16 cellular contexts compared by ENCODE assay signal in the genomic region with DNA sequence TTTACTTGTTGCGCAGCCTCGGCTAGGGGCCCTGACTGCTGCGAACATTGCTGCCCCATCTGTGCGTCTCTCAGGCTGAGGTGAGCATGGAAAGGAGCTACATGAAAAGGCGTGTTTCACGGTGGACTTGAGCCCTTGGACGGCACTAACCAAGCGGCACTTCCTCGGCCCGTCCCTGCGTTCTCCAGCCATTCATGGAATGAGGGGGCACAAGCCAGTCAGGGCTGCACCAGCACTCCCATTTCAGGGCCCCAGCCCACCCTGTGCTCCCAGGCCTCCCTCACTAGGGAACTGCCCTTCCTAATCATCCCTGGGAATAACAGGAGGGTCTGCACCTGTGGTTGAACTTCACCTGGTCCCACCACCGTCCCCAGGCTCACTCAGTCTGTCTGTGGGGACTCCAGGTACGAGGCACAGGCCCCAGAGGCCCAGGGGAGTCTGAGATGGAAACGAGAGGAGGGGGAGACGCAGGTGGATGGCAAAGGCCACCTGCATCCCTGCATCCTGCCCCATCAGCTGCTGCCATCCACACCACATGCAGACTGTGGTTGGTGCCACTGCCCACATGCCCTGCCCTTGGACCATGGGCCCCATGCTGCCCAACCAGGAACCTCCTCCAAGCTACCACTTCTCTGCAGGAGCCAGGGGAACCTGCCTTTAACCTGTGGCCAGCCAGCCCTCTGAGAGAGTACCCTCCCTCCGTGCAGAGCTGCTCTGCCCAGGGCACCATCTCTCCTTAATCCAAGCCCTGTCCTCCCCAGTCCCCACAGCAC.
DNase-seq lines count a peak whose midpoint lies in the region; ATAC-seq and TF ChIP-seq lines count a peak whose summit lies in the region.
"Had no signal": no experiment of that assay in that cellular context is flagged by ENCODE, and none has a peak within 500 bp of the region (broad histone marks: within the 10 kb centered on the region; RNA-seq: fewer than 3 reads in every experiment).

No MANE protein-coding gene starts in this region.

- DNase-seq in stimulated activated naive CD8-positive, alpha-beta T cell treated with anti-CD3 and anti-CD28 coated beads, Interleukin-15, amount 100 ng/mL, for 72 hours, result no peak
- no peak for DNase-seq in stimulated activated naive CD8-positive, alpha-beta T cell treated with anti-CD3 and anti-CD28 coated beads, Interleukin-15, Interleukin-2, amounts not matched to agents 100 U/mL and 50 U/mL, for 24 hours
- DNase-seq in activated T-helper 1 cell treated with anti-CD3 and anti-CD28 coated beads, Interleukin-12 subunit alpha, Interleukin-12 subunit beta, Interleukin-2, Interleukin-4 antibody, amounts not matched to agents 30 ng/mL and 10 ng/mL and 1 ng/mL, durations not matched to agents 14 hours and 24 hours and 36 hours (ENCODE audit: low spot score), result no peak
- DNase-seq in memory B cell (ENCODE audit: low spot score in 2 of 2) (no peak), testis (peak; percentile 2)
- DNase-seq: BE2C, DMS 273 treated with DMSO at 0.1 percent for 48 hours, NCI-H1436, NCI-H2029 treated with DMSO at 0.1 percent for 48 hours, NCI-H510A treated with DMSO at 0.1 percent for 48 hours, SHP77 treated with DMSO at 0.1 percent for 48 hours had no signal

- peaks cover 10 to 50% of the 10 kb centered on the region in 2 donors for H3K9me3 Mint-ChIP-seq in stimulated activated naive CD8-positive, alpha-beta T cell treated with anti-CD3 and anti-CD28 coated beads, Interleukin-15, amount 100 ng/mL, for 72 hours
- peaks cover 20% of the 10 kb centered on the region for H3K9me3 Mint-ChIP-seq in activated T-helper 1 cell treated with anti-CD3 and anti-CD28 coated beads, Interleukin-12 subunit alpha, Interleukin-12 subunit beta, Interleukin-2, Interleukin-4 antibody, amounts not matched to agents 30 ng/mL and 10 ng/mL and 1 ng/mL, durations not matched to agents 14 hours and 24 hours and 36 hours
- peaks cover 14% of the 10 kb centered on the region for H3K9me3 Mint-ChIP-seq in memory B cell

- peak; percentile 32 for ATAC-seq in stimulated activated naive CD8-positive, alpha-beta T cell treated with anti-CD3 and anti-CD28 coated beads, Interleukin-15, amount 100 ng/mL, for 72 hours
- no peak for ATAC-seq in stimulated activated naive CD8-positive, alpha-beta T cell treated with anti-CD3 and anti-CD28 coated beads, Interleukin-15, Interleukin-2, amounts not matched to agents 100 U/mL and 50 U/mL, for 24 hours
- ATAC-seq in memory B cell (ENCODE audit: low read depth) (no peak), GM21786 (IDR thresholded peaks at IDR 0.05; ENCODE audit: unreplicated experiment) (no peak), HG03457 (IDR thresholded peaks at IDR 0.05; ENCODE audit: unreplicated experiment) (no peak), HG02840 (IDR thresholded peaks at IDR 0.05; ENCODE audit: low FRiP score, unreplicated experiment) (no peak)

- H3K4me3 Mint-ChIP-seq in stimulated activated naive CD8-positive, alpha-beta T cell treated with anti-CD3 and anti-CD28 coated beads, Interleukin-15, amount 100 ng/mL, for 72 hours, result no peak overlapping the region
- no peak overlapping the region for H3K4me3 Mint-ChIP-seq in activated T-helper 1 cell treated with anti-CD3 and anti-CD28 coated beads, Interleukin-12 subunit alpha, Interleukin-12 subunit beta, Interleukin-2, Interleukin-4 antibody, amounts not matched to agents 30 ng/mL and 10 ng/mL and 1 ng/mL, durations not matched to agents 14 hours and 24 hours and 36 hours
- no peak overlapping the region for H3K4me3 Mint-ChIP-seq in memory B cell
- H3K4me3 Mint-ChIP-seq: CD8-positive, alpha-beta memory T cell had no signal

- no peak overlapping the region for H3K27ac ChIP-seq in testis

- peak overlapping the region; percentile 72 to 85 for H3K27ac Mint-ChIP-seq in stimulated activated naive CD8-positive, alpha-beta T cell treated with anti-CD3 and anti-CD28 coated beads, Interleukin-15, amount 100 ng/mL, for 72 hours
- peak overlapping the region; percentile 61 for H3K27ac Mint-ChIP-seq in activated T-helper 1 cell treated with anti-CD3 and anti-CD28 coated beads, Interleukin-12 subunit alpha, Interleukin-12 subunit beta, Interleukin-2, Interleukin-4 antibody, amounts not matched to agents 30 ng/mL and 10 ng/mL and 1 ng/mL, durations not matched to agents 14 hours and 24 hours and 36 hours
- peak overlapping the region; percentile 28 for H3K27ac Mint-ChIP-seq in memory B cell
- H3K27ac Mint-ChIP-seq: CD8-positive, alpha-beta memory T cell; IgD-negative memory B cell had no signal

- H3K4me1 ChIP-seq in testis, result no peaks in the 10 kb centered on the region

- 83 to 96% methylated on average over 3 to 16 of the region's 16 CpGs for WGBS in testis, 2 donors

- H3K36me3 ChIP-seq in testis (ENCODE audit: low read depth, missing control alignments), result no peaks in the 10 kb centered on the region
- H3K36me3 ChIP-seq: BE2C had no signal

- H3K27me3 Mint-ChIP-seq in stimulated activated naive CD8-positive, alpha-beta T cell treated with anti-CD3 and anti-CD28 coated beads, Interleukin-15, amount 100 ng/mL, for 72 hours, result no peaks in the 10 kb centered on the region
- no peaks in the 10 kb centered on the region for H3K27me3 Mint-ChIP-seq in activated T-helper 1 cell treated with anti-CD3 and anti-CD28 coated beads, Interleukin-12 subunit alpha, Interleukin-12 subunit beta, Interleukin-2, Interleukin-4 antibody, amounts not matched to agents 30 ng/mL and 10 ng/mL and 1 ng/mL, durations not matched to agents 14 hours and 24 hours and 36 hours (ENCODE audit: insufficient read depth)
- H3K27me3 Mint-ChIP-seq in memory B cell, result no peaks in the 10 kb centered on the region
- H3K27me3 Mint-ChIP-seq: CD8-positive, alpha-beta memory T cell; IgD-negative memory B cell had no signal

- no peak for TF ChIP-seq POLR2A in testis (IDR thresholded peaks at IDR 0.05)

- H3K36me3 Mint-ChIP-seq in activated T-helper 1 cell treated with anti-CD3 and anti-CD28 coated beads, Interleukin-12 subunit alpha, Interleukin-12 subunit beta, Interleukin-2, Interleukin-4 antibody, amounts not matched to agents 30 ng/mL and 10 ng/mL and 1 ng/mL, durations not matched to agents 14 hours and 24 hours and 36 hours (ENCODE audit: low read depth), result peaks cover 25% of the 10 kb centered on the region
- H3K36me3 Mint-ChIP-seq in memory B cell, result peaks cover 43% of the 10 kb centered on the region

- no peak overlapping the region for H3K4me3 ChIP-seq in testis

- no peaks in the 10 kb centered on the region for H3K27me3 ChIP-seq in testis
- H3K27me3 ChIP-seq: BE2C had no signal

- intact Hi-C loops in activated T-helper 1 cell treated with anti-CD3 and anti-CD28 coated beads, Interleukin-12 subunit alpha, Interleukin-12 subunit beta, Interleukin-2, Interleukin-4 antibody, amounts not matched to agents 30 ng/mL and 10 ng/mL and 1 ng/mL, durations not matched to agents 14 hours and 24 hours and 36 hours (cut with micrococcal nuclease), result no loop called here
- intact Hi-C loops in testis (cut with DNase I; ENCODE audit: low total_unique reads), result no loop called here

- peaks cover 15% of the 10 kb centered on the region for H3K4me1 Mint-ChIP-seq in stimulated activated naive CD8-positive, alpha-beta T cell treated with anti-CD3 and anti-CD28 coated beads, Interleukin-15, amount 100 ng/mL, for 72 hours
- H3K4me1 Mint-ChIP-seq in activated T-helper 1 cell treated with anti-CD3 and anti-CD28 coated beads, Interleukin-12 subunit alpha, Interleukin-12 subunit beta, Interleukin-2, Interleukin-4 antibody, amounts not matched to agents 30 ng/mL and 10 ng/mL and 1 ng/mL, durations not matched to agents 14 hours and 24 hours and 36 hours (ENCODE audit: low read depth), result peaks cover 4% of the 10 kb centered on the region
- peaks cover 2% of the 10 kb centered on the region for H3K4me1 Mint-ChIP-seq in memory B cell

- no peak for TF ChIP-seq CTCF in testis (IDR thresholded peaks at IDR 0.05)

- H3K9me3 ChIP-seq in testis, result no peaks in the 10 kb centered on the region
- H3K9me3 ChIP-seq: BE2C had no signal

Comparison
In these comparisons a context has a peak if more than half of its experiments do, and no peak if none do; other contexts are left out.
1. H3K27ac Mint-ChIP-seq: peak in every context shown above with its lines; median percentile 78 in stimulated activated naive CD8-positive, alpha-beta T cell treated with anti-CD3 and anti-CD28 coated beads, Interleukin-15, amount 100 ng/mL, for 72 hours; 61 in activated T-helper 1 cell treated with anti-CD3 and anti-CD28 coated beads, Interleukin-12 subunit alpha, Interleukin-12 subunit beta, Interleukin-2, Interleukin-4 antibody, amounts not matched to agents 30 ng/mL and 10 ng/mL and 1 ng/mL, durations not matched to agents 14 hours and 24 hours and 36 hours; 28 in memory B cell.